14 cellular contexts compared by ENCODE assay signal in the genomic region with DNA sequence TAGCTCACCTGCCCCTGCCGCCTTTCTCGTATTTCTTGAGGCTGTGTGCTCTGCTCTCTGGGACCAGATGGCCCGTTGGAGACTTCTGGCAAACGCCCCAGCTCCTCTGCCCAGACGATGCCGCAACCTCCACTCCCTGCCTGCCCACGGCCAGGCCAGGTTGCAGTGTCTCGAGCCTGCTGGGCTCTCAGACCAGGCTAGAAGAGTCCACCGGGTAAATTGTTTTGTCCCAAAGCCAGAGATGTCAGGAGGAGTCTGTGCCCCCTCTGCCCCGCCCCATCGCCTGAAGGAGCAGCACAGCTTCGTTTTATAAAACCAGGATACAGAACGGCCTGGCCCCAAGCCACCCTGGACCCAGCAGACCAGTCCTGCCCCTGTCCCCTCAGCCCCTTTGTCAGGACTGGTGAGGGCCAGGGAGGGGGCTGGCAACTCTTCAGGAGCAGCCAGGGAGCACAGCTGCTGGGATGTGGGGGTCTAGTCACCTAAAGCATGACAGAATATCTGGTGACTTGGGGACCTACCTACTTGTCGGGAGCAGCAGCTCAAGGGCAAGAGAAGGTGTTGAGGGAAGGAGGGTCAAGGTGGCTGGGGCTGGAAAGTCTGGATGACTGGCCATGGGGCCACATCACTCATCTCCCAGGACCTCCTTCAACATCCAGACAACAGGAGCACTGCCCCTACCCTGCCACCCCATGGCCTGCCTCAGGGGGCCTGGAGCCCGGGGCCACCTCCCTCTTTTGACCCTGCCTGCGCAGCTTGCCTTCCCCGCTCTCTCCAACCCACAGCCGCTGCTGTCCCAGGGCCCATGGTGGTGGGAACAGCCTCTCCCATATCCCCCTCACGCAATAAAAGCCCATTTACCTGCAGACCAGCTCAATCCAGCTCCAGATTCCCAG. TPM values are rescaled to one million over a fixed set of nuclear protein-coding genes. Genes with fewer than 3 reads are reported as not detected.
DNase-seq lines count a peak whose midpoint lies in the region; ATAC-seq and TF ChIP-seq lines count a peak whose summit lies in the region.
"Had no signal": no experiment of that assay in that cellular context is flagged by ENCODE, and none has a peak within 500 bp of the region (broad histone marks: within the 10 kb centered on the region; RNA-seq: fewer than 3 reads in every experiment).

No MANE protein-coding gene starts in this region.

- intact Hi-C loops in prostate gland (cut with DNase I), result no loop called here

- ATAC-seq in activated T-helper 17 cell treated with anti-CD3 and anti-CD28 coated beads, Interleukin-2, amount 50 U/mL, for 72 hours (replicated peaks), result no peak
- ATAC-seq: left colon had no signal

- DNase-seq in NCI-H748 (lab: John Stamatoyannopoulos, UW; ENCODE audit: unreplicated experiment), result peak; percentile 59
- DNase-seq in NCI-H748 treated with DMSO at 0.1 percent for 48 hours (lab: John Stamatoyannopoulos, UW), result no peak
- DNase-seq in chondrocyte (ENCODE audit: low spot score), result peak; percentile 75
- DNase-seq in prostate gland (ENCODE audit: low spot score), result no peak
- DNase-seq in retina, result no peak
- no peak for DNase-seq in superior temporal gyrus (ENCODE audit: extremely low spot score)
- DNase-seq: central memory CD4-positive, alpha-beta T cell; KG1; T1000; upper lobe of left lung had no signal

- H3K4me1 ChIP-seq in prostate gland (replicated peaks), result peaks cover 3% of the 10 kb centered on the region

- H3K4me3 Mint-ChIP-seq in chondrocyte (ENCODE audit: unreplicated experiment), result no peak overlapping the region
- no peak overlapping the region for H3K4me3 Mint-ChIP-seq in activated T-helper 17 cell treated with anti-CD3 and anti-CD28 coated beads, Interleukin-2, amount 50 U/mL, for 72 hours

- H3K4me3 ChIP-seq in prostate gland, result no peak overlapping the region
- H3K4me3 ChIP-seq: upper lobe of left lung had no signal

- no peaks in the 10 kb centered on the region for H3K36me3 ChIP-seq in KOPT-K1 (ENCODE audit: insufficient read depth, low read length)
- H3K36me3 ChIP-seq in prostate gland, result no peaks in the 10 kb centered on the region
- H3K36me3 ChIP-seq: upper lobe of left lung had no signal

- TF ChIP-seq CTCF in chondrocyte (IDR thresholded peaks at IDR 0.05) (no peak), prostate gland (IDR thresholded peaks at IDR 0.05) (no peak)

- H3K27me3 Mint-ChIP-seq in chondrocyte (ENCODE audit: low read depth), result no peaks in the 10 kb centered on the region
- no peaks in the 10 kb centered on the region for H3K27me3 Mint-ChIP-seq in activated T-helper 17 cell treated with anti-CD3 and anti-CD28 coated beads, Interleukin-2, amount 50 U/mL, for 72 hours

- no peaks in the 10 kb centered on the region for H3K36me3 Mint-ChIP-seq in chondrocyte (ENCODE audit: low read depth)
- no peaks in the 10 kb centered on the region for H3K36me3 Mint-ChIP-seq in activated T-helper 17 cell treated with anti-CD3 and anti-CD28 coated beads, Interleukin-2, amount 50 U/mL, for 72 hours (ENCODE audit: low read depth)

- no peak overlapping the region for H3K27ac Mint-ChIP-seq in chondrocyte (ENCODE audit: unreplicated experiment)
- H3K27ac Mint-ChIP-seq in activated T-helper 17 cell treated with anti-CD3 and anti-CD28 coated beads, Interleukin-2, amount 50 U/mL, for 72 hours, result no peak overlapping the region

- no peaks in the 10 kb centered on the region for H3K9me3 ChIP-seq in KOPT-K1 (ENCODE audit: insufficient read depth, low read length, poor library complexity, severe bottlenecking)
- H3K9me3 ChIP-seq in prostate gland, result no peaks in the 10 kb centered on the region
- H3K9me3 ChIP-seq: upper lobe of left lung had no signal

- 62% methylated on average over 19 of the region's 19 CpGs for WGBS in prostate gland

- H3K9me3 Mint-ChIP-seq in chondrocyte (ENCODE audit: low read depth), result no peaks in the 10 kb centered on the region
- no peaks in the 10 kb centered on the region for H3K9me3 Mint-ChIP-seq in activated T-helper 17 cell treated with anti-CD3 and anti-CD28 coated beads, Interleukin-2, amount 50 U/mL, for 72 hours

- H3K27ac ChIP-seq in KOPT-K1 (ENCODE audit: low read depth, low read length, poor library complexity, severe bottlenecking) (peak overlapping the region; percentile 59), prostate gland (peak overlapping the region; percentile 46 to 61)
- H3K27ac ChIP-seq: parathyroid adenoma, upper lobe of left lung had no signal

- H3K4me1 Mint-ChIP-seq in chondrocyte (ENCODE audit: low read depth), result peaks cover 54% of the 10 kb centered on the region
- H3K4me1 Mint-ChIP-seq in activated T-helper 17 cell treated with anti-CD3 and anti-CD28 coated beads, Interleukin-2, amount 50 U/mL, for 72 hours, result peaks cover 32% of the 10 kb centered on the region

- H3K27me3 ChIP-seq in prostate gland (replicated peaks; ENCODE audit: insufficient read depth), result no peaks in the 10 kb centered on the region
- H3K27me3 ChIP-seq: upper lobe of left lung had no signal

- no peak for TF ChIP-seq POLR2A in prostate gland (IDR thresholded peaks at IDR 0.05)

RNA-seq across cellular contexts. Expression of a gene that starts 33.9 kb away (rescaled TPM):
- total RNA-seq in chondrocyte (22.7 to 29.0 TPM (median 24.4 TPM) in 3 replicates), prostate gland (10 to 100 TPM; 28.7 to 36.4 TPM)
- 100 to 1,000 TPM; 123 to 184 TPM for total RNA-seq in activated T-helper 17 cell treated with anti-CD3 and anti-CD28 coated beads, Interleukin-2, amount 50 U/mL, for 72 hours

Comparison
In these comparisons a context has a peak if more than half of its experiments do, and no peak if none do; other contexts are left out.
1. DNase-seq: peak in NCI-H748 (single experiment) and chondrocyte (single experiment); none in NCI-H748 treated with DMSO at 0.1 percent for 48 hours (single experiment), prostate gland (single experiment), retina (single experiment) and superior temporal gyrus (single experiment).